ENCODE assay signal across 8 cellular contexts in the genomic region with DNA sequence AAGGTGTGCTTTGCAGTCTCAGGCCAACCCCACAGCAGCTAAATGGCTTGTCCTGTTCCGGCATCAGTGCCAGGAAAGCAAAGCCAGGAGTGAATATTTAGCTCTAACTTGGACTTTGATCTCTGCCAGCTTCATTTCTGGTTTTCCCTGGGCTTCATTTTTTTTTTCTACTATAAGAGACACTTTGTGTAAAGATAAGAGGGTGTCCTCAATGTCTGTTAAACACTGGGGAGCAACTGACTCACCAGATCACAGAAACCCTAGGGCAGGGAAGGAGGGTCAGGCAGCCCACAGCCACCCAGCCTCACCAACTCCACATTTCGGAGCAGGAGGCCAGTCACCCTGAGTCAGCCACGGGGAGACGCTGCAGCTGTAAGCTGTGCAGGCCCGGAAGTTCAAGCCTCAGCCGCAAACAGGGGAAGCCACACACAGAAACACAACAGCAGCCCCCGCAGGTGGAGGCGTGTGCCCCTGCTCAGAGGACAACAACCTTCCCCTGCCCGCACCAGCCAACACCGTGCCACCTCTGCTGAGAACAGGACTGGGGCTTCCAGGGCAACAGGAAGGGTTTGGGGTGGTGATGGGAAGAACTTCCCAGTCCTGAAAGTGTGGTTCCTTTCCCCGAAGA. TPM values are rescaled to one million over a fixed set of nuclear protein-coding genes. Genes with fewer than 3 reads are reported as not detected.
A peak's percentile ranks its signal among the peaks of the same experiment; 100 is the strongest.
DNase-seq lines count a peak whose midpoint lies in the region; TF ChIP-seq lines count a peak whose summit lies in the region.

No MANE protein-coding gene starts in this region.

- no peak overlapping the region for H3K27ac Mint-ChIP-seq in HFFc6

- peak overlapping the region; percentile 80 for H3K9ac ChIP-seq in NT2/D1 (ENCODE audit: insufficient read length, low read depth)
- H3K9ac ChIP-seq in fibroblast of lung (ENCODE audit: insufficient read depth, low read length) = peak overlapping the region; percentile 80

- H3K36me3 ChIP-seq in NT2/D1 (ENCODE audit: insufficient read depth, insufficient read length, low read length) (peaks cover 80% of the 10 kb centered on the region), fibroblast of lung (ENCODE audit: control insufficient read depth, insufficient read depth, low read length) (peaks cover 27% of the 10 kb centered on the region), neuron (ENCODE audit: insufficient read depth, low read length) (peaks cover 45% of the 10 kb centered on the region), suprapubic skin (peaks cover 36% of the 10 kb centered on the region)

- H3K4me3 ChIP-seq in NT2/D1 (ENCODE audit: insufficient read length, low read depth) = peak overlapping the region; percentile 9
- H3K4me3 ChIP-seq in fibroblast of lung (replicated peaks in 1 of 4; ENCODE audit: control extremely low read depth in 1 of 4, insufficient read depth in 1 of 4, low read depth in 3 of 4, low read length in 4 of 4) = peak overlapping the region; percentile 33 to 59 (median 42)
- peak overlapping the region; percentile 31 for H3K4me3 ChIP-seq in neuron (ENCODE audit: low read length)
- peak overlapping the region; percentile 92 for H3K4me3 ChIP-seq in suprapubic skin

- H3K4me2 ChIP-seq in fibroblast of lung (ENCODE audit: extremely low read depth, insufficient read depth, low read length) = peak overlapping the region; percentile 91

- H3K9me3 ChIP-seq in NT2/D1 (ENCODE audit: insufficient read depth, low read length) (no peaks in the 10 kb centered on the region), fibroblast of lung (ENCODE audit: control insufficient read depth, insufficient read depth, low read depth, low read length) (no peaks in the 10 kb centered on the region), neuron (ENCODE audit: low read length) (no peaks in the 10 kb centered on the region), suprapubic skin (no peaks in the 10 kb centered on the region)

- H3K4me3 Mint-ChIP-seq in HFFc6 = no peak overlapping the region

- peaks cover 83% of the 10 kb centered on the region for H3K79me2 ChIP-seq in fibroblast of lung (ENCODE audit: control insufficient read depth, insufficient read depth, low read length)

- H3K4me1 Mint-ChIP-seq in HFFc6 (ENCODE audit: low read depth) = peaks cover 54% of the 10 kb centered on the region

- H3K9me3 Mint-ChIP-seq in HFFc6 = no peaks in the 10 kb centered on the region

- peaks cover 2% of the 10 kb centered on the region for H4K20me1 ChIP-seq in fibroblast of lung (ENCODE audit: control insufficient read depth, extremely low read depth, insufficient read depth, low read length)

- H3K27me3 Mint-ChIP-seq in HFFc6 (ENCODE audit: insufficient read depth) = no peaks in the 10 kb centered on the region; the same call in 1 of the 2 replicates

- H3K36me3 Mint-ChIP-seq in HFFc6 (ENCODE audit: low read depth) = peaks cover 29% of the 10 kb centered on the region

- peak overlapping the region; percentile 99 for H3K27ac ChIP-seq in fibroblast of lung (ENCODE audit: insufficient read depth, low read length)
- H3K27ac ChIP-seq in suprapubic skin = peak overlapping the region; percentile 99

- DNase-seq in HFFc6 = peak; percentile 89
- no peak for DNase-seq in NT2/D1 (ENCODE audit: low read depth, low spot score)
- peak; percentile 84 for DNase-seq in activated T-cell treated with anti-CD3 and anti-CD28 coated beads, Interleukin-2, amount 50 U/mL, for 1 hour
- DNase-seq in fibroblast of lung (ENCODE audit: low read depth in 2 of 2) = peak; percentile 86 to 91
- DNase-seq in suprapubic skin (ENCODE audit: low spot score in 2 of 2) = peak in 1 of 2 donors; percentile 90
- no peak for DNase-seq in NCI-H1436 treated with DMSO at 0.1 percent for 48 hours (lab: John Stamatoyannopoulos, UW)

- H3K27me3 ChIP-seq in NT2/D1 (ENCODE audit: insufficient read depth, insufficient read length) (no peaks in the 10 kb centered on the region), fibroblast of lung (ENCODE audit: control insufficient read depth, insufficient read depth, low read length) (no peaks in the 10 kb centered on the region), neuron (ENCODE audit: insufficient read depth, low read length) (no peaks in the 10 kb centered on the region), suprapubic skin (no peaks in the 10 kb centered on the region)

- WGBS in suprapubic skin = 2% methylated on average over 11 of the region's 11 CpGs

- peak; percentile 84 for TF ChIP-seq CTCF in GM12873 (IDR thresholded peaks at IDR 0.05; ENCODE audit: insufficient read depth, low read depth, low read length, missing control alignments)
- peak; percentile 75 for TF ChIP-seq CTCF in HFFc6 (IDR thresholded peaks at IDR 0.05)
- peak; percentile 42 to 67 for TF ChIP-seq CTCF in fibroblast of lung (conservative IDR thresholded peaks at IDR 0.05 in 1 of 2, IDR thresholded peaks at IDR 0.05 in 1 of 2; ENCODE audit: low read depth in 1 of 2, low read length in 2 of 2)
- peak in 1 of 2 donors; percentile 51 for TF ChIP-seq CTCF in suprapubic skin (IDR thresholded peaks at IDR 0.05)

- peaks cover 50% of the 10 kb centered on the region for H3K4me1 ChIP-seq in NT2/D1 (ENCODE audit: insufficient read depth, insufficient read length)
- peaks cover 51% of the 10 kb centered on the region for H3K4me1 ChIP-seq in fibroblast of lung (ENCODE audit: control insufficient read depth, extremely low read depth, insufficient read depth, low read length)
- H3K4me1 ChIP-seq in neuron (ENCODE audit: insufficient read depth, low read length) = peaks cover 57% of the 10 kb centered on the region
- H3K4me1 ChIP-seq in suprapubic skin = peaks cover 81% of the 10 kb centered on the region

- peak in 1 of 2 donors; percentile 14 for TF ChIP-seq POLR2A in suprapubic skin (IDR thresholded peaks at IDR 0.05)

- TF ChIP-seq EP300 in suprapubic skin (IDR thresholded peaks at IDR 0.05) = no peak

- no peak overlapping the region for H2AFZ ChIP-seq in fibroblast of lung (ENCODE audit: low read length)
- H2AFZ ChIP-seq in neuron (ENCODE audit: low read depth, low read length) = no peak overlapping the region

RNA-seq across cellular contexts. Expression of a gene that starts 6.3 kb away (rescaled TPM):
- 100 to 1,000 TPM; 105 to 122 (median 112) TPM for total RNA-seq in HFFc6 (2021; fragmentation: NEBNext Ultra II Directional; extraction: Animal tissue kit (Norgen Biotek cat#: 25700))
- total RNA-seq in fibroblast of lung = 141 and 157 TPM in 2 replicates
- 182 and 257 TPM in 2 replicates for polyA plus RNA-seq in fibroblast of lung
- 146 and 182 TPM in 2 replicates for polyA plus RNA-seq in fibroblast of lung (2012)
- 357 and 498 TPM in 2 replicates for polyA minus RNA-seq in fibroblast of lung (ENCODE audit: low replicate concordance)
- total RNA-seq in suprapubic skin = 100 to 1,000 TPM; 276 to 352 (median 281) TPM

RNA-seq across cellular contexts. Expression of a gene that starts 25.1 kb away (rescaled TPM):
- not detected for total RNA-seq in HFFc6 (2021; fragmentation: NEBNext Ultra II Directional; extraction: Animal tissue kit (Norgen Biotek cat#: 25700))
- total RNA-seq in fibroblast of lung = under 0.01 and 0.50 TPM in 2 replicates
- 0.07 and 0.26 TPM in 2 replicates for polyA plus RNA-seq in fibroblast of lung
- polyA plus RNA-seq in fibroblast of lung (2012) = 0.16 and 1.1 TPM in 2 replicates
- polyA minus RNA-seq in fibroblast of lung (ENCODE audit: low replicate concordance) = 3.8 TPM in 1 of 2 replicates, not detected in the other
- 10 to 100 TPM; 12.4 to 29.9 (median 27.8) TPM for total RNA-seq in suprapubic skin

RNA-seq across cellular contexts. Expression of a gene that starts 39.8 kb away (rescaled TPM):
- total RNA-seq in HFFc6 (2021; fragmentation: NEBNext Ultra II Directional; extraction: Animal tissue kit (Norgen Biotek cat#: 25700)) = under 1 TPM in 1 of 6 experiments, not detected in 5; 0.18 TPM
- total RNA-seq in fibroblast of lung = under 0.01 and 0.26 TPM in 2 replicates
- polyA plus RNA-seq in fibroblast of lung = 0.05 and 0.08 TPM in 2 replicates
- polyA plus RNA-seq in fibroblast of lung (2012) = 0.13 and 0.29 TPM in 2 replicates
- not detected in 2 replicates for polyA minus RNA-seq in fibroblast of lung (ENCODE audit: low replicate concordance)
- total RNA-seq in suprapubic skin = 100 to 1,000 TPM in 1 of 4 donors, 10 to 100 TPM in 3; 74.2 to 143 (median 93.7) TPM

RNA-seq across cellular contexts. Expression of a gene that starts 48.4 kb away (rescaled TPM):
- total RNA-seq in HFFc6 (2021; fragmentation: NEBNext Ultra II Directional; extraction: Animal tissue kit (Norgen Biotek cat#: 25700)) = 100 to 1,000 TPM in 3 of 6 experiments, 10 to 100 TPM in 3; 91.5 to 124 (median 106) TPM
- total RNA-seq in fibroblast of lung (60.6 and 78.4 TPM in 2 replicates), suprapubic skin (100 to 1,000 TPM; 157 to 297 (median 204) TPM)
- 45.8 and 55.7 TPM in 2 replicates for polyA plus RNA-seq in fibroblast of lung
- polyA plus RNA-seq in fibroblast of lung (2012) = 81.9 and 99.1 TPM in 2 replicates
- polyA minus RNA-seq in fibroblast of lung (ENCODE audit: low replicate concordance) = 78.7 and 105 TPM in 2 replicates

Comparison
In these comparisons a context has a peak if more than half of its experiments do, and no peak if none do; other contexts are left out.
1. DNase-seq: peak in HFFc6 (single experiment), activated T-cell treated with anti-CD3 and anti-CD28 coated beads, Interleukin-2, amount 50 U/mL, for 1 hour (single experiment) and fibroblast of lung (2 of 2); none in NT2/D1 (single experiment) and NCI-H1436 treated with DMSO at 0.1 percent for 48 hours (single experiment).
2. H3K4me3 ChIP-seq: peak in every context shown above with its lines; median percentile 92 in suprapubic skin; 42 in fibroblast of lung; 31 in neuron; 9 in NT2/D1.
3. RNA of a gene that starts 39.8 kb away (total RNA-seq): 74.2 to 143 TPM in suprapubic skin; 0.18 TPM in HFFc6 and under 0.01 to 0.26 TPM in fibroblast of lung; every median in the first group is over 10 times any median in the second.